11 cellular contexts compared by ENCODE assay signal in genomic region chr6:75402296-75402695, GRCh38.
A peak's percentile ranks its signal among the peaks of the same experiment; 100 is the strongest.
DNase-seq lines count a peak whose midpoint lies in the region; ATAC-seq lines count a peak whose summit lies in the region.
"Had no signal": no experiment of that assay in that cellular context is flagged by ENCODE, and none has a peak within 500 bp of the region (broad histone marks: within the 10 kb centered on the region; RNA-seq: fewer than 3 reads in every experiment).

No MANE protein-coding gene starts in this region.

- H3K4me1 ChIP-seq in subcutaneous abdominal adipose tissue (ENCODE audit: control insufficient read depth in 5 of 5, insufficient read depth in 5 of 5, low read length in 5 of 5), result peaks cover 0 to 6% (median 0%) of the 10 kb centered on the region in 5 donors

- H3K36me3 ChIP-seq in subcutaneous abdominal adipose tissue (ENCODE audit: control insufficient read depth in 5 of 5, insufficient read depth in 5 of 5, low read length in 5 of 5), result no peaks in the 10 kb centered on the region

- DNase-seq in SHP77 treated with DMSO at 0.1 percent for 48 hours (lab: John Stamatoyannopoulos, UW) (peak; percentile 14), Right ventricle myocardium superior (no peak), substantia nigra (lab: John Stamatoyannopoulos, UW) (no peak), T-cell (no peak), pons (ENCODE audit: low spot score) (no peak)
- DNase-seq: mucosa of descending colon; NCI-H187 treated with DMSO at 0.1 percent for 48 hours; stimulated activated CD4-positive, alpha-beta T cell treated with anti-CD3 and anti-CD28 coated beads, Interleukin-4, amount 100 ng/mL, for 4 hours had no signal

- H3K9ac ChIP-seq in subcutaneous abdominal adipose tissue (ENCODE audit: low read length in 5 of 5), result no peak overlapping the region

- peaks cover 0 to 8% of the 10 kb centered on the region in 2 donors for H3K27me3 Mint-ChIP-seq in T-cell

- no peaks in the 10 kb centered on the region for H3K9me3 Mint-ChIP-seq in T-cell

- H3K27me3 ChIP-seq in subcutaneous abdominal adipose tissue (ENCODE audit: control insufficient read depth in 5 of 5, insufficient read depth in 4 of 5, low read length in 5 of 5), result no peaks in the 10 kb centered on the region

- H3K4me1 Mint-ChIP-seq in T-cell, result peaks cover 0 to 7% (median 0%) of the 10 kb centered on the region in 3 donors

- H3K27ac Mint-ChIP-seq in T-cell, result no peak overlapping the region

- H3K27ac ChIP-seq in subcutaneous abdominal adipose tissue (ENCODE audit: low read depth, low read length), result peak overlapping the region; percentile 27
- no peak overlapping the region for H3K27ac ChIP-seq in substantia nigra (ENCODE audit: low read depth, low read length, poor library complexity, severe bottlenecking)

- no peaks in the 10 kb centered on the region for H3K36me3 Mint-ChIP-seq in T-cell

- H3K4me3 Mint-ChIP-seq in T-cell, result no peak overlapping the region

- CTCF ChIA-PET in T-cell (lab: Charles Lee), result no interaction called here

- POLR2A ChIA-PET in T-cell (lab: Charles Lee), result no interaction called here

- H3K4me3 ChIP-seq in subcutaneous abdominal adipose tissue (ENCODE audit: low read depth in 1 of 5, low read length in 5 of 5), result no peak overlapping the region
- H3K4me3 ChIP-seq: mucosa of descending colon had no signal

- no peaks in the 10 kb centered on the region for H3K9me3 ChIP-seq in subcutaneous abdominal adipose tissue (ENCODE audit: control insufficient read depth in 5 of 5, low read length in 5 of 5)
- H3K9me3 ChIP-seq: mucosa of descending colon had no signal

- intact Hi-C loops in Right ventricle myocardium superior (cut with DNase I), result no loop called here

- ATAC-seq in GM18868 (IDR thresholded peaks at IDR 0.05; ENCODE audit: unreplicated experiment) (peak; percentile 45), Right ventricle myocardium superior (ENCODE audit: poor library complexity) (peak; percentile 76), T-cell (replicated peaks in 1 of 4) (no peak), GM21526 (IDR thresholded peaks at IDR 0.05; ENCODE audit: low FRiP score, unreplicated experiment) (no peak)
- ATAC-seq: mucosa of descending colon had no signal

Comparison
In these comparisons a context has a peak if more than half of its experiments do, and no peak if none do; other contexts are left out.
1. ATAC-seq: peak in GM18868 (single experiment) and Right ventricle myocardium superior (single experiment); none in T-cell (0 of 4) and GM21526 (single experiment).